ENCODE assay signal across 1 cellular context in the genomic region with DNA sequence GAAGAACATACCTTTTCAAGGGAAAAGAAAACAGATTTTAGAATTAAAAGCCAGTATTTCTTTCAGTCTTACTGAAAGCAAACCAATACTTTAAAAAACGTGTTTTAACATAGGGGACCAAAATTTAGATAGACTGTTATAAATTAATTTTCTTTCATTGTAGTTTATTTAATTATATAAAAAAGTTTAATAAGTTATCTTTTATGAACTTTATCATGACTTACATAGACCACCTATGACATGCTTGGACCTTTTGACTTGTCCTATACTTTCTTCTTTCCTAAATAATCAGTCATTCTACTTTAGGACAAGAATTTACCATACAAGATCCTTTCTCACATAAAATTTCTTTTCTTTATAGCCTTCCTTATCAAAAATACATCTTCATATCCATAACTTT.
TF ChIP-seq lines count a peak whose summit lies in the region.

No MANE protein-coding gene starts in this region.

TF ChIP-seq in HEK293, 187 proteins besides CTCF, POLR2A, EP300 and RAD21 (continued from another document):
- TF ChIP-seq ZNF518A (tag by site-specific recombination; conservative IDR thresholded peaks at IDR 0.05; ENCODE audit: low read depth) (0 out of 2 replicates have a peak, but pooled peaks have one; percentile 44), ZNF658 (tag by site-specific recombination; IDR thresholded peaks at IDR 0.05) (no peak), SCRT1 (tag by site-specific recombination; IDR thresholded peaks at IDR 0.05; ENCODE audit: borderline replicate concordance) (no peak), SETDB1 (IDR thresholded peaks at IDR 0.05; ENCODE audit: insufficient read length, low read length) (peak; percentile 98)
